In genomic region chr12:109768901-109769670, GRCh38 we compare ENCODE assay signal across 1 cellular context.
TF ChIP-seq lines count a peak whose summit lies in the region.

No MANE protein-coding gene starts in this region.

TF ChIP-seq in H1, 55 proteins besides CTCF, POLR2A, EP300 and RAD21:
- TF ChIP-seq RNF2 (IDR thresholded peaks at IDR 0.05; ENCODE audit: borderline replicate concordance, low read depth, low read length, missing control alignments, poor library complexity, severe bottlenecking), result no peak
- no peak for TF ChIP-seq EGR1 (IDR thresholded peaks at IDR 0.05; ENCODE audit: borderline replicate concordance, low read depth, low read length)
- no peak for TF ChIP-seq E2F6 (IDR thresholded peaks at IDR 0.05)
- no peak for TF ChIP-seq KDM4A (IDR thresholded peaks at IDR 0.05; ENCODE audit: low read depth, low read length, severe bottlenecking)
- no peak for TF ChIP-seq GTF2F1 (IDR thresholded peaks at IDR 0.05; ENCODE audit: borderline replicate concordance, low read depth, low read length)
- no peak for TF ChIP-seq SP1 (IDR thresholded peaks at IDR 0.05; ENCODE audit: low read depth, low read length)
- TF ChIP-seq SIN3A (conservative IDR thresholded peaks at IDR 0.05 in 1 of 2, IDR thresholded peaks at IDR 0.05 in 1 of 2; ENCODE audit: low read depth in 1 of 2, low read length in 2 of 2), result no peak
